8 cellular contexts compared by ENCODE assay signal in genomic region chr2:191013617-191013875, GRCh38.
DNase-seq lines count a peak whose midpoint lies in the region; ATAC-seq and TF ChIP-seq lines count a peak whose summit lies in the region.

No MANE protein-coding gene starts in this region.

- H3K4me1 ChIP-seq in DND-41 (ENCODE audit: insufficient read depth, low read length) (peaks cover 40% of the 10 kb centered on the region), OCI-LY1 (ENCODE audit: insufficient read depth, low read length, severe bottlenecking) (peaks cover 19% of the 10 kb centered on the region)

- DNase-seq in DND-41 (peak; percentile 30), fibroblast of peridontal ligament (ENCODE audit: extremely low read depth) (peak; percentile 26), retinal pigment epithelial cell (ENCODE audit: low read depth) (no peak), NCI-H82 treated with DMSO at 0.1 percent for 48 hours (lab: John Stamatoyannopoulos, UW; ENCODE audit: unreplicated experiment) (no peak), 8988T (no peak)

- H3K79me2 ChIP-seq in DND-41 (ENCODE audit: insufficient read depth, low read length) = peaks cover 40% of the 10 kb centered on the region
- H3K79me2 ChIP-seq in OCI-LY1 (ENCODE audit: insufficient read depth, low read length) = no peaks in the 10 kb centered on the region

- no peaks in the 10 kb centered on the region for H3F3A ChIP-seq in OCI-LY1 (ENCODE audit: insufficient read depth, low read length)

- H2AFZ ChIP-seq in DND-41 (ENCODE audit: low read depth, low read length) (peak overlapping the region; percentile 85), OCI-LY1 (ENCODE audit: low read length) (no peak overlapping the region)

- H3K9me2 ChIP-seq in OCI-LY1 (ENCODE audit: low read depth, low read length) = no peaks in the 10 kb centered on the region

- TF ChIP-seq CTCF in DND-41 (IDR thresholded peaks at IDR 0.05; ENCODE audit: borderline replicate concordance, extremely low read depth, low read length, poor library complexity, severe bottlenecking) (peak; percentile 37), OCI-LY1 (IDR thresholded peaks at IDR 0.05; ENCODE audit: low read length) (no peak), retinal pigment epithelial cell (conservative IDR thresholded peaks at IDR 0.05; ENCODE audit: low read depth, low read length) (no peak)

- H3K9me3 ChIP-seq in DND-41 (ENCODE audit: insufficient read depth, low read length, severe bottlenecking) (no peaks in the 10 kb centered on the region), OCI-LY1 (ENCODE audit: low read length) (no peaks in the 10 kb centered on the region)

- H3K4me3 ChIP-seq in DND-41 (ENCODE audit: low read depth in 1 of 2, low read length in 2 of 2) (peak overlapping the region; percentile 67 to 96), OCI-LY1 (ENCODE audit: low read depth, low read length, poor library complexity, severe bottlenecking) (peak overlapping the region; percentile 79), retinal pigment epithelial cell (ENCODE audit: low read length) (peak overlapping the region; percentile 77)

- H3K27me3 ChIP-seq in DND-41 (ENCODE audit: insufficient read depth, low read length, poor library complexity) (no peaks in the 10 kb centered on the region), OCI-LY1 (ENCODE audit: insufficient read depth, low read length) (no peaks in the 10 kb centered on the region)

- H3K27ac ChIP-seq in DND-41 (ENCODE audit: low read length) (peak overlapping the region; percentile 85), OCI-LY1 (ENCODE audit: low read depth, low read length, poor library complexity, severe bottlenecking) (no peak overlapping the region)

- H3K9ac ChIP-seq in DND-41 (ENCODE audit: low read depth, low read length) (peak overlapping the region; percentile 89), OCI-LY1 (ENCODE audit: low read length) (peak overlapping the region; percentile 72)

- no peaks in the 10 kb centered on the region for H4K20me1 ChIP-seq in DND-41 (ENCODE audit: insufficient read depth, low read length)
- H4K20me1 ChIP-seq in OCI-LY1 (ENCODE audit: insufficient read depth, low read length) = no peaks in the 10 kb centered on the region

- peak overlapping the region; percentile 94 for H3K4me2 ChIP-seq in DND-41 (ENCODE audit: insufficient read depth, low read length)
- H3K4me2 ChIP-seq in OCI-LY1 (ENCODE audit: low read length) = peak overlapping the region; percentile 84

- H3K36me3 ChIP-seq in DND-41 (ENCODE audit: insufficient read depth, low read length) = peaks cover 25% of the 10 kb centered on the region
- peaks cover 10% of the 10 kb centered on the region for H3K36me3 ChIP-seq in OCI-LY1 (ENCODE audit: insufficient read depth, low read length)

- ATAC-seq in DND-41 (ENCODE audit: insufficient read depth, low read depth) = no peak; the same call in 2 of the 3 replicates
- ATAC-seq in GM19455 (IDR thresholded peaks at IDR 0.05; ENCODE audit: unreplicated experiment) = no peak
- ATAC-seq in HG02884 (IDR thresholded peaks at IDR 0.05; ENCODE audit: unreplicated experiment) = no peak

Comparison
In these comparisons a context has a peak if more than half of its experiments do, and no peak if none do; other contexts are left out.
1. DNase-seq: peak in DND-41 (single experiment) and fibroblast of peridontal ligament (single experiment); none in retinal pigment epithelial cell (single experiment), NCI-H82 treated with DMSO at 0.1 percent for 48 hours (single experiment) and 8988T (single experiment).
2. Peak in every context shown above with its lines, with median percentiles within 50 percentile points of each other: H3K4me3 ChIP-seq.